In the genomic region with DNA sequence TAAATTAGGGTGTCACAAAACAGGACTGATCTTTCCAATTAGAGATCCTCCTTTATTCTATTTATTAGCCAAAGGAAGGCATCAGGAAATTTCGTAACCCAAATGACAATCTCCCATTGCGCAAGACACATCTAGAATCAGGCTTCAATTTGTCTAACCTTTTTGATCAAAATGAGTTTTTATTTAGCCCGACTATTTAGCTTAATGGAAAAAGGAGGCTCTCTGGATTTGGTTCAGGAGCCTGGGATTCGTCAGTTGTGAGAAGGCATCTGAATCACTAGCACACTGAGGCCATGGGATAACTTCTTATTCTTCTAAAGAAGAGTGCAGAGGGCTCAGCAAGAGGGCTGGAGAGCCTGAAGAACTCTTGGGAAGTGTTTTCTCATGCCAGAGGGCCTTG, we compare ENCODE assay signal across 16 cellular contexts.
"Had no signal": no experiment of that assay in that cellular context is flagged by ENCODE, and none has a peak within 500 bp of the region (broad histone marks: within the 10 kb centered on the region; RNA-seq: fewer than 3 reads in every experiment).

No MANE protein-coding gene starts in this region.

- ATAC-seq: activated CD8-positive, alpha-beta memory T cell treated with anti-CD3 and anti-CD28 coated beads, Interleukin-2, amount 10 ng/mL, durations not matched to agents 7 days and 5 days; activated naive CD4-positive, alpha-beta T cell treated with anti-CD3 and anti-CD28 coated beads, Interleukin-2, amount 50 U/mL, for 72 hours; activated T-cell treated with anti-CD3 and anti-CD28 coated beads, Interleukin-2, amount 50 U/mL, for 4 hours had no signal

- H3K27ac Mint-ChIP-seq: activated CD8-positive, alpha-beta memory T cell treated with anti-CD3 and anti-CD28 coated beads, Interleukin-2, amount 10 ng/mL, durations not matched to agents 7 days and 5 days; activated naive CD4-positive, alpha-beta T cell treated with anti-CD3 and anti-CD28 coated beads, Interleukin-2, amount 50 U/mL, for 72 hours; nephron had no signal

- H3K27ac ChIP-seq: cardiac muscle cell, prostate gland, upper lobe of left lung had no signal

- H3K4me1 Mint-ChIP-seq: activated CD8-positive, alpha-beta memory T cell treated with anti-CD3 and anti-CD28 coated beads, Interleukin-2, amount 10 ng/mL, durations not matched to agents 7 days and 5 days had no signal

- H3K4me3 ChIP-seq: cardiac muscle cell, prostate gland, upper lobe of left lung had no signal

- H3K27me3 Mint-ChIP-seq: activated CD8-positive, alpha-beta memory T cell treated with anti-CD3 and anti-CD28 coated beads, Interleukin-2, amount 10 ng/mL, durations not matched to agents 7 days and 5 days had no signal

- H3K4me3 Mint-ChIP-seq: activated CD8-positive, alpha-beta memory T cell treated with anti-CD3 and anti-CD28 coated beads, Interleukin-2, amount 10 ng/mL, durations not matched to agents 7 days and 5 days; activated T-cell treated with anti-CD3 and anti-CD28 coated beads, Interleukin-2, amount 50 U/mL, for 4 hours; nephron had no signal

- H3K4me1 ChIP-seq: prostate gland, upper lobe of left lung had no signal

- H3K36me3 ChIP-seq: cardiac muscle cell, prostate gland, upper lobe of left lung had no signal

- H3K27me3 ChIP-seq: cardiac muscle cell, upper lobe of left lung had no signal

- H3K9me3 ChIP-seq: prostate gland, upper lobe of left lung had no signal

- H3K36me3 Mint-ChIP-seq: activated CD8-positive, alpha-beta memory T cell treated with anti-CD3 and anti-CD28 coated beads, Interleukin-2, amount 10 ng/mL, durations not matched to agents 7 days and 5 days; activated naive CD4-positive, alpha-beta T cell treated with anti-CD3 and anti-CD28 coated beads, Interleukin-2, amount 50 U/mL, for 72 hours had no signal

- DNase-seq: activated CD4-positive, alpha-beta T cell treated with anti-CD3 and anti-CD28 coated beads, Interleukin-2, amount 50 U/mL, for 48 hours; activated CD8-positive, alpha-beta memory T cell treated with anti-CD3 and anti-CD28 coated beads, Interleukin-2, amount 10 ng/mL, durations not matched to agents 7 days and 5 days; activated effector memory CD4-positive, alpha-beta T cell treated with anti-CD3 and anti-CD28 coated beads, Interleukin-2, amount 50 U/mL, for 16 hours; activated T-cell treated with anti-CD3 and anti-CD28 coated beads, Interleukin-2, amount 50 U/mL, for 4 hours; aorta; hippocampal formation; left cardiac atrium; occipital lobe; stimulated activated CD4-positive, alpha-beta T cell treated with anti-CD3 and anti-CD28 coated beads, Interleukin-12 subunit alpha, Interleukin-12 subunit beta, amount 100 ng/mL, for 4 hours; stimulated activated naive CD4-positive, alpha-beta T cell; T-helper 2 cell; upper lobe of left lung had no signal
